ENCODE assay signal across 7 cellular contexts in genomic region chr21:42010507-42011493, GRCh38. TPM values are rescaled to one million over a fixed set of nuclear protein-coding genes. Genes with fewer than 3 reads are reported as not detected.
A peak's percentile ranks its signal among the peaks of the same experiment; 100 is the strongest.
DNase-seq lines count a peak whose midpoint lies in the region; ATAC-seq, FAIRE-seq and TF ChIP-seq lines count a peak whose summit lies in the region.

No MANE protein-coding gene starts in this region.

- no peak for TF ChIP-seq CTCF in GM12864 (IDR thresholded peaks at IDR 0.05; ENCODE audit: low read depth, low read length, missing control alignments)
- no peak for TF ChIP-seq CTCF in SK-N-SH (IDR thresholded peaks at IDR 0.05)

- no peaks in the 10 kb centered on the region for H3K9me3 ChIP-seq in SK-N-SH

- H3K9ac ChIP-seq in SK-N-SH = peak overlapping the region; percentile 77

- no peaks in the 10 kb centered on the region; the same call in 1 of the 2 replicates for H3K27me3 ChIP-seq in SK-N-SH (ENCODE audit: insufficient read depth)

- H3K4me1 Mint-ChIP-seq in stimulated activated memory B cell treated with anti-CD40 and anti-IgM and Interleukin-4, amounts not matched to agents 10 μg/mL and 1 μg/mL and 100 μg/mL, for 72 hours = peaks cover 31% of the 10 kb centered on the region

- FAIRE-seq in HTR-8/SVneo (lab: Jason Lieb, UNC) = no peak

- no peaks in the 10 kb centered on the region for H3F3A ChIP-seq in SK-N-SH (replicated peaks; ENCODE audit: insufficient read depth)

- TF ChIP-seq RAD21 in SK-N-SH (IDR thresholded peaks at IDR 0.05; ENCODE audit: low read length) = peak; percentile 22; the same call in 1 of the 2 replicates

- no peak for DNase-seq in GM12864 (ENCODE audit: low read depth)
- peak; percentile 21 for DNase-seq in HTR-8/SVneo (ENCODE audit: insufficient read length, low spot score)
- peak; percentile 73 for DNase-seq in SK-N-SH
- peak; percentile 30 for DNase-seq in cerebellar cortex (ENCODE audit: low spot score)
- DNase-seq in left kidney (ENCODE audit: low read depth, low spot score) = peak; percentile 77

- no peaks in the 10 kb centered on the region for H3K9me2 ChIP-seq in SK-N-SH

- peak overlapping the region; percentile 90 for H3K4me2 ChIP-seq in SK-N-SH

- peak overlapping the region; percentile 85 to 98 for H3K27ac ChIP-seq in SK-N-SH (ENCODE audit: low read depth in 2 of 2, low read length in 1 of 2)

- POLR2A ChIA-PET in SK-N-SH (lab: Yijun Ruan, JAX) = interaction anchor here (0.6 kb wide), 1 partner anchor 10 kb away, joined by 4 read pairs; no protein-coding TSS in a partner anchor

- peaks cover 37% of the 10 kb centered on the region for H3K36me3 Mint-ChIP-seq in stimulated activated memory B cell treated with anti-CD40 and anti-IgM and Interleukin-4, amounts not matched to agents 10 μg/mL and 1 μg/mL and 100 μg/mL, for 72 hours

- peaks cover 0 to 9% of the 10 kb centered on the region in 2 experiments; a peak in 2 of 4 replicates for H3K4me1 ChIP-seq in SK-N-SH (ENCODE audit: control insufficient read depth in 1 of 2, insufficient read depth in 2 of 2, low read depth in 1 of 2, low read length in 1 of 2)

- peak overlapping the region; percentile 93 for H3K27ac Mint-ChIP-seq in stimulated activated memory B cell treated with anti-CD40 and anti-IgM and Interleukin-4, amounts not matched to agents 10 μg/mL and 1 μg/mL and 100 μg/mL, for 72 hours

- H3K9me3 Mint-ChIP-seq in stimulated activated memory B cell treated with anti-CD40 and anti-IgM and Interleukin-4, amounts not matched to agents 10 μg/mL and 1 μg/mL and 100 μg/mL, for 72 hours = peaks cover 7% of the 10 kb centered on the region

- no peak for TF ChIP-seq EP300 in SK-N-SH (IDR thresholded peaks at IDR 0.05; ENCODE audit: borderline replicate concordance in 1 of 2, low read depth in 1 of 2, low read length in 1 of 2)

- H3K36me3 ChIP-seq in SK-N-SH (replicated peaks in 1 of 2; ENCODE audit: control insufficient read depth in 1 of 2, insufficient read depth in 2 of 2, low read length in 1 of 2) = peaks cover 0 to 5% of the 10 kb centered on the region in 2 experiments

- H3K4me3 ChIP-seq in GM12864 (ENCODE audit: low read depth, low read length) = peak overlapping the region; percentile 86
- H3K4me3 ChIP-seq in SK-N-SH (ENCODE audit: low read depth in 2 of 2, low read length in 1 of 2) = peak overlapping the region; percentile 80 to 81

- H3K4me3 Mint-ChIP-seq in stimulated activated memory B cell treated with anti-CD40 and anti-IgM and Interleukin-4, amounts not matched to agents 10 μg/mL and 1 μg/mL and 100 μg/mL, for 72 hours = peak overlapping the region; percentile 84

- no peaks in the 10 kb centered on the region; the same call in 1 of the 2 replicates for H4K20me1 ChIP-seq in SK-N-SH (ENCODE audit: insufficient read depth)

- peak; percentile 19 for ATAC-seq in GM21423 (IDR thresholded peaks at IDR 0.05; ENCODE audit: unreplicated experiment)
- ATAC-seq in stimulated activated memory B cell treated with anti-CD40 and anti-IgM and Interleukin-4, amounts not matched to agents 10 μg/mL and 1 μg/mL and 100 μg/mL, for 72 hours = peak; percentile 6

- peak overlapping the region; percentile 76 for H2AFZ ChIP-seq in SK-N-SH (ENCODE audit: low read depth)

- H3K27me3 Mint-ChIP-seq in stimulated activated memory B cell treated with anti-CD40 and anti-IgM and Interleukin-4, amounts not matched to agents 10 μg/mL and 1 μg/mL and 100 μg/mL, for 72 hours = no peaks in the 10 kb centered on the region

- WGBS in SK-N-SH (ENCODE audit: low lambda C conversion rate) = 8% methylated on average over 15 of the region's 120 CpGs

- H3K79me2 ChIP-seq in SK-N-SH (ENCODE audit: insufficient read depth) = peaks cover 33% of the 10 kb centered on the region

- CTCF ChIA-PET in SK-N-SH (lab: Yijun Ruan, JAX) = interaction anchor here (1.2 to 1.5 kb wide), 2 partner anchors 194 kb away, joined by 3 to 5 read pairs; no protein-coding TSS in a partner anchor

TF ChIP-seq in SK-N-SH, 30 proteins besides CTCF, POLR2A, EP300 and RAD21:
- TF ChIP-seq, protein P1, sequence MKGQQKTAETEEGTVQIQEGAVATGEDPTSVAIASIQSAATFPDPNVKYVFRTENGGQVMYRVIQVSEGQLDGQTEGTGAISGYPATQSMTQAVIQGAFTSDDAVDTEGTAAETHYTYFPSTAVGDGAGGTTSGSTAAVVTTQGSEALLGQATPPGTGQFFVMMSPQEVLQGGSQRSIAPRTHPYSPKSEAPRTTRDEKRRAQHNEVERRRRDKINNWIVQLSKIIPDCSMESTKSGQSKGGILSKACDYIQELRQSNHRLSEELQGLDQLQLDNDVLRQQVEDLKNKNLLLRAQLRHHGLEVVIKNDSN (IDR thresholded peaks at IDR 0.05; ENCODE audit: borderline replicate concordance, low read depth) = no peak
- TF ChIP-seq NRF1 (IDR thresholded peaks at IDR 0.05; ENCODE audit: low read depth, low read length) = no peak
- TF ChIP-seq RXRA (IDR thresholded peaks at IDR 0.05; ENCODE audit: borderline replicate concordance, low read depth) = no peak
- no peak for TF ChIP-seq TAF1 (IDR thresholded peaks at IDR 0.05; ENCODE audit: borderline replicate concordance, low read depth, low read length)
- no peak for TF ChIP-seq GATA2 (CRISPR knock-in tag; IDR thresholded peaks at IDR 0.05)
- no peak; the same call in 1 of the 2 replicates for TF ChIP-seq POLR2AphosphoS5 (IDR thresholded peaks at IDR 0.05; ENCODE audit: low read depth, low read length)
- TF ChIP-seq NFIC (IDR thresholded peaks at IDR 0.05; ENCODE audit: borderline replicate concordance) = no peak
- TF ChIP-seq CHD2 (IDR thresholded peaks at IDR 0.05; ENCODE audit: low read length, partially characterized antibody) = no peak
- no peak for TF ChIP-seq MAX (IDR thresholded peaks at IDR 0.05; ENCODE audit: low read depth)
- no peak for TF ChIP-seq REST (IDR thresholded peaks at IDR 0.05; ENCODE audit: low read depth, low read length)
- TF ChIP-seq MXI1 (IDR thresholded peaks at IDR 0.05; ENCODE audit: low read depth, low read length) = no peak
- no peak for TF ChIP-seq USF2 (IDR thresholded peaks at IDR 0.05; ENCODE audit: borderline replicate concordance, low read depth, low read length)
- no peak for TF ChIP-seq TEAD4 (IDR thresholded peaks at IDR 0.05; ENCODE audit: borderline replicate concordance, insufficient read depth)
- TF ChIP-seq JUND (IDR thresholded peaks at IDR 0.05) = no peak
- no peak for TF ChIP-seq PBX3 (IDR thresholded peaks at IDR 0.05)
- TF ChIP-seq SIN3A (IDR thresholded peaks at IDR 0.05; ENCODE audit: borderline replicate concordance, low read depth, low read length) = no peak

RNA-seq across cellular contexts. Expression of gene ZBTB21, which starts 0.6 kb away (rescaled TPM):
- 2.9 and 3.8 TPM in 2 replicates for polyA plus RNA-seq in SK-N-SH (2012; rRNA removed)
- polyA plus RNA-seq in SK-N-SH (2012; cell fraction: cytosol; rRNA removed) = 2.7 and 3.8 TPM in 2 replicates
- 8.0 and 11.4 TPM in 2 replicates for polyA plus RNA-seq in SK-N-SH (2012; cell fraction: nucleus; rRNA removed)

RNA-seq across cellular contexts. Expression of gene C2CD2, which starts 57.0 kb away (rescaled TPM):
- polyA plus RNA-seq in SK-N-SH (2012; rRNA removed) = 9.7 and 15.0 TPM in 2 replicates
- 7.0 and 9.8 TPM in 2 replicates for polyA plus RNA-seq in SK-N-SH (2012; cell fraction: cytosol; rRNA removed)
- polyA plus RNA-seq in SK-N-SH (2012; cell fraction: nucleus; rRNA removed) = 24.0 and 28.3 TPM in 2 replicates
